ENCODE assay signal across 8 cellular contexts in the genomic region with DNA sequence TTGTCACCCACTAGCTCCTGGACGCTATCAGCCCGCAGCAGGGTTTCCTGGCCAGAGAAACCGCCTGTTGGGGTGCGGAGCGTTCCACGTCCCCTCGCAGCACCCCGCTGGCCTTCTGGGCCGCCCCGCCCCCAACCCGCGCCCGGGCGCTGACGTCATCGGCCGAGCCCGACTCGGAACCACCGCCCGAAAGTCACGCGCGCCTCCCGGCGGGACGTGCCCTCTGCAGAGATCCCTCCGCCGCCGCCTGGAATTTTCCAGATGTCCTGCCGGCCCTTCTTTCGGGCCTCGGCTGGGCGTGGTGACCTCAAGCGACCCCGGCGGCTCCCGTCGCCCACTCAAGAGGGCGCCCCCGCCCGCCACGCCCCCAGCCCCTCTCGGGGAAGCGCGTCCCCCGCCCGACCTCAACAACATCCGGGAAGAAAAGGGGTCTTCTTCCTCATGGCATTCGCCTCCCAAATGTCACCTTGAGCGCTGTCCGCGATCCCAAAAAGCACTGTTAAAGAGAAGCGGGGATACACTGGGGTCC. TPM values are rescaled to one million over a fixed set of nuclear protein-coding genes. Genes with fewer than 3 reads are reported as not detected.
DNase-seq lines count a peak whose midpoint lies in the region; ATAC-seq and TF ChIP-seq lines count a peak whose summit lies in the region.

No MANE protein-coding gene starts in this region.

- TF ChIP-seq CTCF in gastroesophageal sphincter (IDR thresholded peaks at IDR 0.05) (peak in 1 of 4 experiments; percentile 4), neutrophil (IDR thresholded peaks at IDR 0.05) (peak; percentile 33)

- peak overlapping the region; percentile 57 to 81 for H3K4me3 ChIP-seq in gastroesophageal sphincter
- H3K4me3 ChIP-seq in neutrophil (ENCODE audit: low read depth in 1 of 2, low read length in 1 of 2) = peak overlapping the region; percentile 93 to 95

- no peaks in the 10 kb centered on the region for H3K9me3 Mint-ChIP-seq in activated naive CD4-positive, alpha-beta T cell treated with anti-CD3 and anti-CD28 coated beads, Interleukin-2, amount 10 ng/mL, durations not matched to agents 7 days and 5 days

- H3K4me1 Mint-ChIP-seq in activated naive CD4-positive, alpha-beta T cell treated with anti-CD3 and anti-CD28 coated beads, Interleukin-2, amount 10 ng/mL, durations not matched to agents 7 days and 5 days = peaks cover 40% of the 10 kb centered on the region

- DNase-seq in A172 (ENCODE audit: low spot score) (peak; percentile 81), KG1 (lab: John Stamatoyannopoulos, UW) (peak; percentile 85), SK-N-DZ (ENCODE audit: low spot score) (peak; percentile 98), stromal cell of bone marrow (ENCODE audit: low read depth) (peak; percentile 93)
- peak; percentile 96 for DNase-seq in activated naive CD4-positive, alpha-beta T cell treated with anti-CD3 and anti-CD28 coated beads, Interleukin-2, amount 10 ng/mL, durations not matched to agents 7 days and 5 days

- H3K9me3 ChIP-seq in gastroesophageal sphincter = no peaks in the 10 kb centered on the region
- H3K9me3 ChIP-seq in neutrophil = no peaks in the 10 kb centered on the region

- peak; percentile 76 to 83 for TF ChIP-seq POLR2A in gastroesophageal sphincter (IDR thresholded peaks at IDR 0.05)

- H3K27me3 ChIP-seq in gastroesophageal sphincter (no peaks in the 10 kb centered on the region), neutrophil (no peaks in the 10 kb centered on the region)

- TF ChIP-seq EP300 in gastroesophageal sphincter (IDR thresholded peaks at IDR 0.05) = peak; percentile 95

- WGBS in gastroesophageal sphincter (ENCODE audit: low coverage in 1 of 2), 2 donors = 0% methylated on average over 1 of the region's 54 CpGs; no CpG with 5 or more reads in 1 of the 2 donors

- peaks cover 52% of the 10 kb centered on the region for H3K36me3 Mint-ChIP-seq in activated naive CD4-positive, alpha-beta T cell treated with anti-CD3 and anti-CD28 coated beads, Interleukin-2, amount 10 ng/mL, durations not matched to agents 7 days and 5 days

- CTCF ChIA-PET in activated naive CD4-positive, alpha-beta T cell treated with anti-CD3 and anti-CD28 coated beads, Interleukin-2, amount 10 ng/mL, durations not matched to agents 7 days and 5 days (lab: Charles Lee) = interaction anchor here (1.0 to 10.4 kb wide), 5 partner anchors 47 to 84 kb away, joined by 3 to 146 read pairs (median 53); a partner anchor contains a TSS

- H3K27ac ChIP-seq in gastroesophageal sphincter (peak overlapping the region; percentile 97 to 100 (median 98)), neutrophil (peak overlapping the region; percentile 97)

- H3K36me3 ChIP-seq in gastroesophageal sphincter (peaks cover 0 to 21% of the 10 kb centered on the region in 2 donors), neutrophil (peaks cover 20% of the 10 kb centered on the region)

- ATAC-seq in GM18520 (IDR thresholded peaks at IDR 0.05; ENCODE audit: unreplicated experiment) (peak; percentile 11), gastroesophageal sphincter (peak; percentile 29)

- H3K27ac Mint-ChIP-seq in activated naive CD4-positive, alpha-beta T cell treated with anti-CD3 and anti-CD28 coated beads, Interleukin-2, amount 10 ng/mL, durations not matched to agents 7 days and 5 days = peak overlapping the region; percentile 97

- peak overlapping the region; percentile 87 for H3K4me3 Mint-ChIP-seq in activated naive CD4-positive, alpha-beta T cell treated with anti-CD3 and anti-CD28 coated beads, Interleukin-2, amount 10 ng/mL, durations not matched to agents 7 days and 5 days

- H3K4me1 ChIP-seq in gastroesophageal sphincter (peaks cover 3 to 47% (median 21%) of the 10 kb centered on the region in 3 donors), neutrophil (ENCODE audit: control insufficient read depth in 1 of 2, insufficient read depth in 1 of 2, low read depth in 1 of 2, low read length in 1 of 2) (peaks cover 31 to 61% of the 10 kb centered on the region in 2 experiments)

- H3K27me3 Mint-ChIP-seq in activated naive CD4-positive, alpha-beta T cell treated with anti-CD3 and anti-CD28 coated beads, Interleukin-2, amount 10 ng/mL, durations not matched to agents 7 days and 5 days = peaks cover 27% of the 10 kb centered on the region

RNA-seq across cellular contexts. Expression of a gene that starts 0.4 kb away (rescaled TPM):
- 20.6 and 28.9 TPM in 2 replicates for total RNA-seq in A172 (2014; rRNA removed; shearing (Covaris generic))
- 15.6 and 18.2 TPM in 2 replicates for polyA plus RNA-seq in SK-N-DZ (2014; cell fraction: cytosol; rRNA removed)
- polyA plus RNA-seq in SK-N-DZ (2014; cell fraction: nucleus; rRNA removed) = 45.6 and 148 TPM in 2 replicates
- 100 to 1,000 TPM in 2 of 4 donors, 10 to 100 TPM in 2; 21.0 to 341 (median 183) TPM for total RNA-seq in gastroesophageal sphincter

RNA-seq across cellular contexts. Expression of a gene that starts 35.7 kb away (rescaled TPM):
- 21.5 and 36.9 TPM in 2 replicates for total RNA-seq in A172 (2014; rRNA removed; shearing (Covaris generic))
- 25.3 and 31.8 TPM in 2 replicates for polyA plus RNA-seq in SK-N-DZ (2014; cell fraction: cytosol; rRNA removed)
- polyA plus RNA-seq in SK-N-DZ (2014; cell fraction: nucleus; rRNA removed) = 28.6 and 39.3 TPM in 2 replicates
- total RNA-seq in gastroesophageal sphincter = 10 to 100 TPM; 19.9 to 31.5 (median 21.3) TPM

RNA-seq across cellular contexts. Expression of a gene that starts 39.7 kb away (rescaled TPM):
- 3.5 and 7.0 TPM in 2 replicates for total RNA-seq in A172 (2014; rRNA removed; shearing (Covaris generic))
- polyA plus RNA-seq in SK-N-DZ (2014; cell fraction: cytosol; rRNA removed) = 2.4 and 3.9 TPM in 2 replicates
- 2.0 and 7.1 TPM in 2 replicates for polyA plus RNA-seq in SK-N-DZ (2014; cell fraction: nucleus; rRNA removed)
- total RNA-seq in gastroesophageal sphincter = 10 to 100 TPM in 1 of 4 donors, 1 to 10 TPM in 3; 3.7 to 11.5 (median 7.5) TPM

Comparison
In these comparisons a context has a peak if more than half of its experiments do, and no peak if none do; other contexts are left out.
1. Peak in every context shown above with its lines: DNase-seq, ATAC-seq, H3K4me3 ChIP-seq and H3K27ac ChIP-seq.